In genomic region chr12:50708619-50709018, GRCh38 we compare ENCODE assay signal across 23 cellular contexts. TPM values are rescaled to one million over a fixed set of nuclear protein-coding genes. Genes with fewer than 3 reads are reported as not detected.
DNase-seq lines count a peak whose midpoint lies in the region; ATAC-seq lines count a peak whose summit lies in the region.
"Had no signal": no experiment of that assay in that cellular context is flagged by ENCODE, and none has a peak within 500 bp of the region (broad histone marks: within the 10 kb centered on the region; RNA-seq: fewer than 3 reads in every experiment).

No MANE protein-coding gene starts in this region.

- H3K4ac ChIP-seq in trophoblast cell (ENCODE audit: low read depth, low read length): no peak overlapping the region

- CTCF ChIA-PET in activated naive CD4-positive, alpha-beta T cell treated with anti-CD3 and anti-CD28 coated beads, Interleukin-2, amount 10 ng/mL, durations not matched to agents 7 days and 5 days (lab: Charles Lee): no interaction called here

- no peak overlapping the region for H3K18ac ChIP-seq in trophoblast cell (ENCODE audit: low read length)

- no peak overlapping the region for H3K4me3 Mint-ChIP-seq in activated naive CD4-positive, alpha-beta T cell treated with anti-CD3 and anti-CD28 coated beads, Interleukin-2, amount 50 U/mL, for 24 hours
- H3K4me3 Mint-ChIP-seq in activated naive CD4-positive, alpha-beta T cell treated with anti-CD3 and anti-CD28 coated beads, Interleukin-2, amount 10 ng/mL, durations not matched to agents 7 days and 5 days: no peak overlapping the region
- no peak overlapping the region for H3K4me3 Mint-ChIP-seq in T-helper 17 cell
- H3K4me3 Mint-ChIP-seq: CD4-positive, alpha-beta T cell; H9 had no signal

- peaks cover 17% of the 10 kb centered on the region for H3K36me3 Mint-ChIP-seq in activated naive CD4-positive, alpha-beta T cell treated with anti-CD3 and anti-CD28 coated beads, Interleukin-2, amount 50 U/mL, for 24 hours
- H3K36me3 Mint-ChIP-seq in activated naive CD4-positive, alpha-beta T cell treated with anti-CD3 and anti-CD28 coated beads, Interleukin-2, amount 10 ng/mL, durations not matched to agents 7 days and 5 days: peaks cover 55% of the 10 kb centered on the region
- H3K36me3 Mint-ChIP-seq in T-helper 17 cell (ENCODE audit: low read depth): peaks cover 7% of the 10 kb centered on the region
- H3K36me3 Mint-ChIP-seq: IgD-negative memory B cell had no signal

- H3K36me3 ChIP-seq in trophoblast cell (ENCODE audit: control insufficient read depth in 1 of 2, insufficient read depth in 2 of 2, low read length in 2 of 2): peaks cover 34 to 37% of the 10 kb centered on the region in 2 experiments
- peaks cover 46% of the 10 kb centered on the region for H3K36me3 ChIP-seq in HAP-1 (replicated peaks)

- no peak overlapping the region for H3K4me2 ChIP-seq in trophoblast cell (ENCODE audit: low read length)
- H3K4me2 ChIP-seq: BLaER1, PC-9, SK-N-SH had no signal

- no peak overlapping the region for H2AK5ac ChIP-seq in trophoblast cell (ENCODE audit: low read length)

- no peaks in the 10 kb centered on the region for H3K27me3 Mint-ChIP-seq in activated naive CD4-positive, alpha-beta T cell treated with anti-CD3 and anti-CD28 coated beads, Interleukin-2, amount 50 U/mL, for 24 hours
- H3K27me3 Mint-ChIP-seq in activated naive CD4-positive, alpha-beta T cell treated with anti-CD3 and anti-CD28 coated beads, Interleukin-2, amount 10 ng/mL, durations not matched to agents 7 days and 5 days: no peaks in the 10 kb centered on the region
- H3K27me3 Mint-ChIP-seq in T-helper 17 cell: no peaks in the 10 kb centered on the region
- H3K27me3 Mint-ChIP-seq: CD4-positive, alpha-beta T cell; IgD-negative memory B cell had no signal

- H4K8ac ChIP-seq in trophoblast cell (ENCODE audit: low read depth, low read length): no peak overlapping the region

- H3K9me3 Mint-ChIP-seq in activated naive CD4-positive, alpha-beta T cell treated with anti-CD3 and anti-CD28 coated beads, Interleukin-2, amount 50 U/mL, for 24 hours: no peaks in the 10 kb centered on the region
- H3K9me3 Mint-ChIP-seq in activated naive CD4-positive, alpha-beta T cell treated with anti-CD3 and anti-CD28 coated beads, Interleukin-2, amount 10 ng/mL, durations not matched to agents 7 days and 5 days: no peaks in the 10 kb centered on the region
- H3K9me3 Mint-ChIP-seq: CD4-positive, alpha-beta T cell; H9; IgD-negative memory B cell had no signal

- no peak overlapping the region for H4K91ac ChIP-seq in trophoblast cell (ENCODE audit: low read depth, low read length)

- H2BK120ac ChIP-seq in trophoblast cell (ENCODE audit: insufficient read depth, low read length, poor library complexity): no peak overlapping the region

- H3K4me1 ChIP-seq in trophoblast cell (ENCODE audit: control insufficient read depth in 1 of 2, insufficient read depth in 2 of 2, low read length in 2 of 2) (peaks cover 2 to 3% of the 10 kb centered on the region in 2 experiments), HAP-1 (no peaks in the 10 kb centered on the region)
- H3K4me1 ChIP-seq: BLaER1 had no signal

- no peak overlapping the region for H2BK5ac ChIP-seq in trophoblast cell (ENCODE audit: low read depth, low read length, poor library complexity)

- no peak overlapping the region for H3K14ac ChIP-seq in trophoblast cell (ENCODE audit: low read length)

- H3K9me3 ChIP-seq in T-helper 17 cell (ENCODE audit: control insufficient read depth, low read length, poor library complexity, severe bottlenecking) (no peaks in the 10 kb centered on the region), trophoblast cell (ENCODE audit: insufficient read depth, low read depth, low read length) (no peaks in the 10 kb centered on the region), HAP-1 (no peaks in the 10 kb centered on the region)
- H3K9me3 ChIP-seq: BLaER1, SK-N-SH had no signal

- no peaks in the 10 kb centered on the region for H3K4me1 Mint-ChIP-seq in activated naive CD4-positive, alpha-beta T cell treated with anti-CD3 and anti-CD28 coated beads, Interleukin-2, amount 50 U/mL, for 24 hours
- H3K4me1 Mint-ChIP-seq in activated naive CD4-positive, alpha-beta T cell treated with anti-CD3 and anti-CD28 coated beads, Interleukin-2, amount 10 ng/mL, durations not matched to agents 7 days and 5 days: no peaks in the 10 kb centered on the region
- no peaks in the 10 kb centered on the region for H3K4me1 Mint-ChIP-seq in T-helper 17 cell
- H3K4me1 Mint-ChIP-seq: H9, IgD-negative memory B cell had no signal

- H3K79me1 ChIP-seq in trophoblast cell (ENCODE audit: low read length): no peaks in the 10 kb centered on the region

- H2BK12ac ChIP-seq in trophoblast cell (ENCODE audit: low read length): no peak overlapping the region

- peak overlapping the region; percentile 56 for H3K27ac Mint-ChIP-seq in activated naive CD4-positive, alpha-beta T cell treated with anti-CD3 and anti-CD28 coated beads, Interleukin-2, amount 50 U/mL, for 24 hours
- H3K27ac Mint-ChIP-seq in activated naive CD4-positive, alpha-beta T cell treated with anti-CD3 and anti-CD28 coated beads, Interleukin-2, amount 10 ng/mL, durations not matched to agents 7 days and 5 days: no peak overlapping the region
- H3K27ac Mint-ChIP-seq in T-helper 17 cell: peak overlapping the region; percentile 51
- H3K27ac Mint-ChIP-seq: CD4-positive, alpha-beta T cell had no signal

- no peak for ATAC-seq in T-helper 17 cell
- ATAC-seq in HG03432 (IDR thresholded peaks at IDR 0.05; ENCODE audit: unreplicated experiment): no peak

- no peak for DNase-seq in activated naive CD4-positive, alpha-beta T cell treated with anti-CD3 and anti-CD28 coated beads, Interleukin-2, amount 10 ng/mL, durations not matched to agents 7 days and 5 days
- DNase-seq in GM03348 (ENCODE audit: low spot score) (peak; percentile 55), T-helper 17 cell (no peak), trophoblast cell (no peak), HAP-1 (ENCODE audit: low spot score in 2 of 2) (no peak), NCI-H524 treated with DMSO at 0.1 percent for 48 hours (lab: John Stamatoyannopoulos, UW) (no peak)
- DNase-seq: CD4-positive, alpha-beta T cell; COR-L47; DMS79; H9; MV-4-11; NCI-H1105 treated with DMSO at 0.1 percent for 48 hours; NCI-H2029 treated with DMSO at 0.1 percent for 48 hours; NCI-H2171; NCI-H526 treated with DMSO at 0.1 percent for 48 hours; PC-9; RPMI8226; SHP77 treated with DMSO at 0.1 percent for 48 hours; SK-N-SH had no signal

- no peak overlapping the region for H3K23ac ChIP-seq in trophoblast cell (ENCODE audit: low read length)

- H2AFZ ChIP-seq in trophoblast cell (ENCODE audit: insufficient read depth, low read length, poor library complexity): no peak overlapping the region
- H2AFZ ChIP-seq: PC-9 had no signal

- WGBS in trophoblast cell (ENCODE audit: extremely low coverage, insufficient coverage, insufficient read length): no CpG with 5 or more reads among the region's 2 CpGs

- H3K9ac ChIP-seq in trophoblast cell (ENCODE audit: low read length): no peak overlapping the region
- H3K9ac ChIP-seq: BLaER1, SK-N-SH had no signal

- H3K4me3 ChIP-seq in trophoblast cell (ENCODE audit: low read depth, low read length) (no peak overlapping the region), HAP-1 (no peak overlapping the region)
- H3K4me3 ChIP-seq: BLaER1, PC-9 had no signal

- H3K27me3 ChIP-seq in trophoblast cell (ENCODE audit: insufficient read depth, low read length): no peaks in the 10 kb centered on the region
- no peaks in the 10 kb centered on the region for H3K27me3 ChIP-seq in HAP-1 (ENCODE audit: low read depth)
- H3K27me3 ChIP-seq: BLaER1 had no signal

- H3K79me2 ChIP-seq in trophoblast cell (ENCODE audit: control insufficient read depth, insufficient read depth, low read length, poor library complexity): no peaks in the 10 kb centered on the region

- peak overlapping the region; percentile 47 for H4K12ac ChIP-seq in trophoblast cell (ENCODE audit: low read depth, low read length)

- no peak overlapping the region for H3K27ac ChIP-seq in trophoblast cell (ENCODE audit: low read depth, low read length)
- H3K27ac ChIP-seq: BLaER1, PC-9 had no signal

- in situ Hi-C loops in HAP-1 (cut with MboI; ENCODE audit: low sequenced_read_pairs): no loop called here

RNA-seq across cellular contexts. Expression of gene ATF1, which starts 55.3 kb away (rescaled TPM):
- 10 to 100 TPM; 23.1 to 27.4 TPM for total RNA-seq in T-helper 17 cell
- 34.6 and 36.5 TPM in 2 replicates for polyA plus RNA-seq in trophoblast cell (2013)
